In genomic region chr17:81454473-81454872, GRCh38 we compare ENCODE assay signal across 2 cellular contexts.
TF ChIP-seq lines count a peak whose summit lies in the region.

No MANE protein-coding gene starts in this region.

TF ChIP-seq in HepG2, 621 proteins besides CTCF, POLR2A, EP300 and RAD21:
- no peak for TF ChIP-seq ARID4A (CRISPR knock-in tag; IDR thresholded peaks at IDR 0.05; ENCODE audit: borderline replicate concordance)
- TF ChIP-seq AGO2 (optimal IDR thresholded peaks at IDR 0.05; ENCODE audit: low read depth, low read length), result peak; percentile 22
TF ChIP-seq in HepG2: peak in this region for 1.

TF ChIP-seq in GM12878, 131 proteins besides CTCF, POLR2A, EP300 and RAD21:
- TF ChIP-seq RB1 (IDR thresholded peaks at IDR 0.05; ENCODE audit: borderline replicate concordance) (no peak), TAF1 (IDR thresholded peaks at IDR 0.05; ENCODE audit: borderline replicate concordance, low read depth, low read length) (no peak), WRNIP1 (IDR thresholded peaks at IDR 0.05; ENCODE audit: borderline replicate concordance, low read depth, low read length) (no peak), CBX3 (IDR thresholded peaks at IDR 0.05; ENCODE audit: borderline replicate concordance, low read depth) (no peak), IKZF1 (conservative IDR thresholded peaks at IDR 0.05) (no peak), SMARCA5 (IDR thresholded peaks at IDR 0.05) (no peak), TARDBP (IDR thresholded peaks at IDR 0.05; ENCODE audit: borderline replicate concordance) (no peak), ZBTB33 (IDR thresholded peaks at IDR 0.05) (no peak), NFXL1 (IDR thresholded peaks at IDR 0.05; ENCODE audit: borderline replicate concordance) (no peak), IRF3 (IDR thresholded peaks at IDR 0.05) (no peak), SIN3A (IDR thresholded peaks at IDR 0.05; ENCODE audit: low read depth, low read length) (no peak), E4F1 (IDR thresholded peaks at IDR 0.05; ENCODE audit: borderline replicate concordance, partially characterized antibody) (no peak), IRF5 (IDR thresholded peaks at IDR 0.05; ENCODE audit: borderline replicate concordance) (no peak), HDAC6 (IDR thresholded peaks at IDR 0.05; ENCODE audit: unreplicated experiment) (no peak), KAT2A (conservative IDR thresholded peaks at IDR 0.05; ENCODE audit: control insufficient read depth, low read depth, low read length) (no peak)
TF ChIP-seq in GM12878: peak in this region for 0.
